14 cellular contexts compared by ENCODE assay signal in genomic region chr14:30673071-30673470, GRCh38.
"Had no signal": no experiment of that assay in that cellular context is flagged by ENCODE, and none has a peak within 500 bp of the region (broad histone marks: within the 10 kb centered on the region; RNA-seq: fewer than 3 reads in every experiment).

No MANE protein-coding gene starts in this region.

- H3K4me3 ChIP-seq: esophagus squamous epithelium, heart left ventricle, smooth muscle cell had no signal

- FAIRE-seq: islet of Langerhans had no signal

- ATAC-seq: effector memory CD8-positive, alpha-beta T cell; heart left ventricle; left lobe of liver; natural killer cell; right cardiac atrium had no signal

- H3K27ac ChIP-seq: esophagus squamous epithelium had no signal

- DNase-seq: effector memory CD8-positive, alpha-beta T cell; esophagus squamous epithelium; foreskin melanocyte; heart left ventricle; hippocampal formation; mammary epithelial cell; natural killer cell; right cardiac atrium; stimulated activated CD4-positive, alpha-beta T cell treated with anti-CD3 and anti-CD28 coated beads, Interleukin-2, amount 100 ng/mL, for 48 hours; stimulated activated naive CD4-positive, alpha-beta T cell treated with Interleukin-2 at 50 U/mL for 16 hours; trophoblast cell had no signal
